ENCODE assay signal across 27 cellular contexts in genomic region chr2:137776697-137777096, GRCh38.
"Had no signal": no experiment of that assay in that cellular context is flagged by ENCODE, and none has a peak within 500 bp of the region (broad histone marks: within the 10 kb centered on the region; RNA-seq: fewer than 3 reads in every experiment).

No MANE protein-coding gene starts in this region.

- H3K4me1 ChIP-seq: adrenal gland, breast epithelium, Peyer's patch, SJSA1 had no signal

- H3K4me3 ChIP-seq: adrenal gland, breast epithelium, Peyer's patch, SJSA1 had no signal

- H3K36me3 ChIP-seq: adrenal gland, breast epithelium, Peyer's patch, SJSA1 had no signal

- ATAC-seq: activated CD8-positive, alpha-beta T cell treated with anti-CD3 and anti-CD28 coated beads, Interleukin-2, amount 10 ng/mL, durations not matched to agents 7 days and 5 days; SK-N-SH treated with all-trans-retinoic acid at 6 μM for 48 hours; WTC11 had no signal

- H3K27me3 ChIP-seq: adrenal gland, breast epithelium, Peyer's patch, SJSA1 had no signal

- DNase-seq: activated CD4-positive, alpha-beta T cell treated with anti-CD3 and anti-CD28 coated beads for 48 hours; activated CD4-positive, alpha-beta T cell treated with anti-CD3 and anti-CD28 coated beads, Interleukin-2, amount 50 U/mL, for 4 hours; activated CD4-positive, CD25-positive, alpha-beta regulatory T cell treated with anti-CD3 and anti-CD28 coated beads, Interleukin-2, amount 50 U/mL, for 72 hours; activated CD8-positive, alpha-beta memory T cell treated with anti-CD3 and anti-CD28 coated beads, Interleukin-2, amount 50 U/mL, for 48 hours; activated CD8-positive, alpha-beta T cell treated with anti-CD3 and anti-CD28 coated beads, Interleukin-2, amount 10 ng/mL, durations not matched to agents 7 days and 5 days; activated naive CD4-positive, alpha-beta T cell treated with anti-CD3 and anti-CD28 coated beads, Interleukin-2, amount 50 U/mL, for 16 hours; activated naive CD8-positive, alpha-beta T cell treated with anti-CD3 and anti-CD28 coated beads, Interleukin-2, amount 10 ng/mL, durations not matched to agents 7 days and 5 days; activated T-cell treated with anti-CD3 and anti-CD28 coated beads, Interleukin-2, amount 50 U/mL, for 1 hour; adrenal gland; anterior cingulate cortex; caudate nucleus; NCI-H1092; NCI-H1417; NCI-H1930; NCI-H2107; NCI-H2171 treated with DMSO at 0.1 percent for 48 hours; NCI-H226; NCI-H526; NCI-H774; NK-92 treated with Interleukin-12 subunit alpha and Interleukin-12 subunit beta, amount 100 ng/mL, for 24 hours; Peyer's patch; Right ventricle myocardium superior had no signal

- H3K27ac ChIP-seq: adrenal gland, breast epithelium, Peyer's patch, RWPE1, SJSA1 had no signal
